In genomic region chr12:46958599-46959290, GRCh38 we compare ENCODE assay signal across 17 cellular contexts.
A peak's percentile ranks its signal among the peaks of the same experiment; 100 is the strongest.
DNase-seq lines count a peak whose midpoint lies in the region; ATAC-seq, FAIRE-seq and TF ChIP-seq lines count a peak whose summit lies in the region.
"Had no signal": no experiment of that assay in that cellular context is flagged by ENCODE, and none has a peak within 500 bp of the region (broad histone marks: within the 10 kb centered on the region; RNA-seq: fewer than 3 reads in every experiment).

No MANE protein-coding gene starts in this region.

- H3K36me3 ChIP-seq in PC-3 (ENCODE audit: low read depth, low read length) (no peaks in the 10 kb centered on the region), keratinocyte (ENCODE audit: control insufficient read depth in 2 of 2, extremely low read depth in 1 of 2, insufficient read depth in 2 of 2, low read length in 2 of 2) (no peaks in the 10 kb centered on the region), psoas muscle (ENCODE audit: insufficient read depth in 1 of 2, low read depth in 1 of 2) (no peaks in the 10 kb centered on the region)

- dilution Hi-C loops in keratinocyte (cut with MboI; ENCODE audit: extremely low pct_ligation_motif_present, low sequenced_read_pairs): no loop called here

- H3K9me3 ChIP-seq in A549 (no peaks in the 10 kb centered on the region), PC-3 (ENCODE audit: low read length) (no peaks in the 10 kb centered on the region), keratinocyte (ENCODE audit: control insufficient read depth, low read depth, low read length) (no peaks in the 10 kb centered on the region), psoas muscle (no peaks in the 10 kb centered on the region)

- no peaks in the 10 kb centered on the region for H3K27me3 ChIP-seq in PC-3 (ENCODE audit: low read length)
- no peaks in the 10 kb centered on the region for H3K27me3 ChIP-seq in keratinocyte (ENCODE audit: control insufficient read depth, extremely low read depth, insufficient read depth, low read length)
- H3K27me3 ChIP-seq in psoas muscle (ENCODE audit: insufficient read depth in 3 of 3, low read length in 2 of 3): no peaks in the 10 kb centered on the region

- CTCF ChIA-PET in A549 (lab: Yijun Ruan, JAX) (interaction anchor here (1.5 to 1.8 kb wide), 2 partner anchors 25 kb away, joined by 5 to 6 read pairs; no protein-coding TSS in a partner anchor), PC-3 (lab: Charles Lee) (interaction anchor here (0.6 kb wide), 1 partner anchor 792 kb away, joined by 3 read pairs; no protein-coding TSS in a partner anchor)

- TF ChIP-seq EP300 in A549 (IDR thresholded peaks at IDR 0.05): peak in 1 of 2 experiments; percentile 21; a peak in 1 of 5 replicates

- peak overlapping the region; percentile 15; the same call in 1 of the 3 replicates for H3K4me3 ChIP-seq in A549
- H3K4me3 ChIP-seq in PC-3 (ENCODE audit: low read length): peak overlapping the region; percentile 11; the same call in 1 of the 2 replicates
- H3K4me3 ChIP-seq in keratinocyte (ENCODE audit: control insufficient read depth in 2 of 3, extremely low read depth in 1 of 3, insufficient read depth in 2 of 3, low read depth in 1 of 3, low read length in 3 of 3): no peak overlapping the region
- H3K4me3 ChIP-seq in psoas muscle: peak overlapping the region; percentile 9

- intact Hi-C loops in PC-3 (cut with micrococcal nuclease): no loop called here
- intact Hi-C loops in psoas muscle (cut with DNase I): no loop called here

- 43% methylated on average over 2 of the region's 2 CpGs for WGBS in A549 (ENCODE audit: missing lambda C conversion rate)
- WGBS in psoas muscle, 3 donors: 52 to 69% (median 60%) methylated on average over 2 of the region's 2 CpGs

- peak; percentile 23 for FAIRE-seq in A549 (lab: Jason Lieb, UNC)
- FAIRE-seq in keratinocyte (lab: Jason Lieb, UNC): no peak
- FAIRE-seq: GM12891 had no signal

- H3K79me2 ChIP-seq in PC-3 (ENCODE audit: low read length) (no peaks in the 10 kb centered on the region), keratinocyte (ENCODE audit: control insufficient read depth, insufficient read depth, low read length) (no peaks in the 10 kb centered on the region)

- no peak overlapping the region for H3K9ac ChIP-seq in PC-3 (ENCODE audit: low read length)
- H3K9ac ChIP-seq in keratinocyte (ENCODE audit: control insufficient read depth, extremely low read depth, insufficient read depth, low read length): no peak overlapping the region

- ATAC-seq in A549 (peak; percentile 49 to 60; a peak in 4 of 6 replicates), PC-3 (peak; percentile 13), psoas muscle (peak in 2 of 4 donors; percentile 9 to 14), HG02973 (IDR thresholded peaks at IDR 0.05; ENCODE audit: unreplicated experiment) (no peak), HG02642 (IDR thresholded peaks at IDR 0.05; ENCODE audit: poor library complexity, unreplicated experiment) (no peak)
- ATAC-seq: T-cell had no signal

- peak overlapping the region; percentile 61 to 83 for H3K27ac ChIP-seq in A549
- peak overlapping the region; percentile 68 for H3K27ac ChIP-seq in PC-3 (ENCODE audit: low read length)
- no peak overlapping the region for H3K27ac ChIP-seq in keratinocyte (ENCODE audit: control insufficient read depth, insufficient read depth, low read length)
- peak overlapping the region; percentile 79 for H3K27ac ChIP-seq in psoas muscle

- DNase-seq in A549 (ENCODE audit: low read depth in 1 of 2, low spot score in 1 of 2) (peak; percentile 31 to 41), PC-3 (no peak), keratinocyte (ENCODE audit: low read depth, low spot score) (no peak), psoas muscle (no peak), midbrain (lab: John Stamatoyannopoulos, UW) (no peak)
- no peak for DNase-seq in stimulated activated CD4-positive, alpha-beta T cell treated with anti-CD3 and anti-CD28 coated beads, Interleukin-1b, Interleukin-23, amount 100 ng/mL, for 48 hours
- DNase-seq: COR-L47, DMS79, NCI-H1417 treated with DMSO at 0.1 percent for 48 hours, NCI-H2029, NCI-H2171 treated with DMSO at 0.1 percent for 48 hours, NCI-H774, RPMI8226, T-cell had no signal

- peaks cover 29% of the 10 kb centered on the region for H3K4me1 ChIP-seq in A549
- H3K4me1 ChIP-seq in PC-3 (ENCODE audit: insufficient read depth, low read length): peaks cover 24% of the 10 kb centered on the region
- H3K4me1 ChIP-seq in keratinocyte (ENCODE audit: control insufficient read depth, extremely low read depth, insufficient read depth, low read length): peaks cover 14% of the 10 kb centered on the region
- H3K4me1 ChIP-seq in psoas muscle: peaks cover 33% of the 10 kb centered on the region

- POLR2A ChIA-PET in A549 (lab: Yijun Ruan, JAX) (no interaction called here), PC-3 (lab: Charles Lee; ENCODE audit: unreplicated experiment) (interaction anchor here (0.5 to 0.7 kb wide), 3 partner anchors 16 to 40 kb away, joined by 3 to 16 read pairs (median 5); no protein-coding TSS in a partner anchor)

- no TSS peak for BruUV-seq in PC-3 (replicated peaks; lab: Mats Ljungman, UMichigan)

- H3K9me2 ChIP-seq in PC-3 (replicated peaks; ENCODE audit: low read length): no peaks in the 10 kb centered on the region

- H3F3A ChIP-seq in PC-3 (ENCODE audit: low read length, unreplicated experiment): peaks cover 10% of the 10 kb centered on the region

- H4K20me1 ChIP-seq in PC-3 (ENCODE audit: low read length): no peaks in the 10 kb centered on the region
- no peaks in the 10 kb centered on the region for H4K20me1 ChIP-seq in keratinocyte (ENCODE audit: control insufficient read depth, extremely low read depth, insufficient read depth, low read length)

- TF ChIP-seq POLR2A in A549 (IDR thresholded peaks at IDR 0.05; ENCODE audit: low read length): no peak

- H3K4me2 ChIP-seq in A549 (peak overlapping the region; percentile 74), PC-3 (ENCODE audit: low read length) (peak overlapping the region; percentile 58), keratinocyte (ENCODE audit: control insufficient read depth, extremely low read depth, insufficient read depth, low read depth, low read length) (peak overlapping the region; percentile 52)

- TF ChIP-seq CTCF in A549 (IDR thresholded peaks at IDR 0.05): no peak
- no peak for TF ChIP-seq CTCF in PC-3 (conservative IDR thresholded peaks at IDR 0.05; ENCODE audit: low read depth, low read length)
- TF ChIP-seq CTCF in keratinocyte (optimal IDR thresholded peaks at IDR 0.05 in 1 of 3, IDR thresholded peaks at IDR 0.05 in 1 of 3, conservative IDR thresholded peaks at IDR 0.05 in 1 of 3; ENCODE audit: extremely low read depth in 1 of 3, insufficient read depth in 2 of 3, low read length in 3 of 3): no peak
- TF ChIP-seq CTCF in psoas muscle (IDR thresholded peaks at IDR 0.05): no peak

- H2AFZ ChIP-seq in PC-3 (ENCODE audit: low read length): no peak overlapping the region
- H2AFZ ChIP-seq in keratinocyte (ENCODE audit: control insufficient read depth, low read length): no peak overlapping the region

- H3K9me1 ChIP-seq in keratinocyte (ENCODE audit: control insufficient read depth, extremely low read depth, insufficient read depth, low read length): no peaks in the 10 kb centered on the region

- no peak for TF ChIP-seq RAD21 in A549 (conservative IDR thresholded peaks at IDR 0.05 in 1 of 2, IDR thresholded peaks at IDR 0.05 in 1 of 2)

TF ChIP-seq in A549, 52 proteins besides CTCF, POLR2A, EP300 and RAD21:
- 0 out of 2 replicates have a peak, but pooled peaks have one; percentile 44 for TF ChIP-seq JUNB (IDR thresholded peaks at IDR 0.05)
- no peak for TF ChIP-seq BHLHE40 (IDR thresholded peaks at IDR 0.05; ENCODE audit: low read depth, low read length)
TF ChIP-seq in A549: peak in this region for 1.

Comparison
In these comparisons a context has a peak if more than half of its experiments do, and no peak if none do; other contexts are left out.
1. ATAC-seq: peak in A549 (2 of 2) and PC-3 (single experiment); none in HG02973 (single experiment) and HG02642 (single experiment).
2. DNase-seq: peak in A549 (2 of 2); none in PC-3 (single experiment), keratinocyte (single experiment), psoas muscle (0 of 2), midbrain (single experiment) and stimulated activated CD4-positive, alpha-beta T cell treated with anti-CD3 and anti-CD28 coated beads, Interleukin-1b, Interleukin-23, amount 100 ng/mL, for 48 hours (single experiment).
3. H3K4me3 ChIP-seq: peak in A549 (single experiment), PC-3 (single experiment) and psoas muscle (single experiment); none in keratinocyte (0 of 3).
4. Peak in every context shown above with its lines, with median percentiles within 50 percentile points of each other: H3K4me2 ChIP-seq.